ENCODE assay signal across 10 cellular contexts in the genomic region with DNA sequence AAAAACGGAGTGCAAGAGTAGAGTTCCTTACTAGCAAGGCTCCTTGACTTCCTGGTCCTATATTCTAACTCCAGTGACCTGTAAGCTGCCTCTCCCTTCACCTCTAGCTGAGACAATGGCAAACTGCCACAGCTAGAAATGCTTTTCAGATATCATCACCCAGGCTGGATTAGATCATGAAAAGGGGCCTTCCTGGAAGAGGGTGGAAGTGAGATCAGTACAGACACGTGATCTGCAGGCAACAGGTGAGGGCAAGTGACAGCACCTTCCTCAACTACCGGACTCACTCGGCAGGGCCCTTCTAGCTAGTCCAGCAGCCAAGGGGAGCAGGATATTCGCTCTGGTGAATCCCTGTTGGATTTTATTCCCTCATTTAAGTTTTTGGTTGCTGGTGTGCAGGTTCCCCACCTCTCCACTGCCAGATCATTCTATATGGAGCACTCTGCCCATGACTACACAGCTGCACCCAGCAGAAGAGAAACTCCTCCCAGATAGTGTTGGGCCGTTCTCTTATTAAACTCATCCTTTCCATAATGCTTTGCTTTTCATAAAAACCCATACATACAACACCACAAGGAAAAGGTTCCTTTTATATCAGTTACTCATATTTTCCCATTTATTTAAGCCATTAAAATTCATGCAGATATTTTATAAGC. TPM values are rescaled to one million over a fixed set of nuclear protein-coding genes. Genes with fewer than 3 reads are reported as not detected.
DNase-seq lines count a peak whose midpoint lies in the region; ATAC-seq, FAIRE-seq and TF ChIP-seq lines count a peak whose summit lies in the region.
"Had no signal": no experiment of that assay in that cellular context is flagged by ENCODE, and none has a peak within 500 bp of the region (broad histone marks: within the 10 kb centered on the region; RNA-seq: fewer than 3 reads in every experiment).

No MANE protein-coding gene starts in this region.

- H2AFZ ChIP-seq in astrocyte (ENCODE audit: low read depth, low read length), result no peak overlapping the region

- peak overlapping the region; percentile 80 for H3K9ac ChIP-seq in astrocyte (ENCODE audit: low read length)

- H3K4me1 Mint-ChIP-seq in activated T-cell treated with anti-CD3 and anti-CD28 coated beads, Interleukin-2, amount 50 U/mL, for 24 hours (ENCODE audit: low read depth), result peaks cover 59% of the 10 kb centered on the region
- peaks cover 66% of the 10 kb centered on the region for H3K4me1 Mint-ChIP-seq in astrocyte (ENCODE audit: low read depth, unreplicated experiment)

- H3K4me3 ChIP-seq in astrocyte (ENCODE audit: insufficient read depth, low read depth, low read length) (no peak overlapping the region), left lung (no peak overlapping the region)

- no peaks in the 10 kb centered on the region for H3K36me3 ChIP-seq in astrocyte (ENCODE audit: insufficient read depth, low read length)
- H3K36me3 ChIP-seq in left lung, result peaks cover 0 to 8% of the 10 kb centered on the region in 2 donors

- H3K27ac Mint-ChIP-seq in activated T-cell treated with anti-CD3 and anti-CD28 coated beads, Interleukin-2, amount 50 U/mL, for 24 hours, result peak overlapping the region; percentile 71
- peak overlapping the region; percentile 96 for H3K27ac Mint-ChIP-seq in astrocyte (ENCODE audit: unreplicated experiment)

- H3K9me3 ChIP-seq in astrocyte (ENCODE audit: insufficient read depth, low read depth, low read length), result no peaks in the 10 kb centered on the region
- H3K9me3 ChIP-seq in left lung, result no peaks in the 10 kb centered on the region

- peaks cover 5% of the 10 kb centered on the region for H3K79me2 ChIP-seq in astrocyte (ENCODE audit: insufficient read depth, low read length)

- FAIRE-seq in astrocyte (lab: Jason Lieb, UNC), result no peak
- FAIRE-seq: endometrium had no signal

- no peaks in the 10 kb centered on the region for H3K27me3 Mint-ChIP-seq in activated T-cell treated with anti-CD3 and anti-CD28 coated beads, Interleukin-2, amount 50 U/mL, for 24 hours
- no peaks in the 10 kb centered on the region for H3K27me3 Mint-ChIP-seq in astrocyte (ENCODE audit: low read depth, unreplicated experiment)
- H3K27me3 Mint-ChIP-seq: CD4-positive, alpha-beta memory T cell had no signal

- no peak for DNase-seq in activated T-cell treated with anti-CD3 and anti-CD28 coated beads, Interleukin-2, amount 50 U/mL, for 24 hours
- DNase-seq in activated T-cell treated with anti-CD3 and anti-CD28 coated beads, Interleukin-2, amount 50 U/mL, for 1 hour, result no peak
- DNase-seq in astrocyte (ENCODE audit: low read depth) (peak; percentile 91), left lung (no peak), ureter (ENCODE audit: low spot score) (peak; percentile 80), GOT3 (lab: John Stamatoyannopoulos, UW) (no peak)
- no peak for DNase-seq in activated CD4-positive, alpha-beta T cell treated with anti-CD3 and anti-CD28 coated beads, Interleukin-2, amount 50 U/mL, for 1 hour
- DNase-seq: CD4-positive, alpha-beta memory T cell had no signal

- peaks cover 35% of the 10 kb centered on the region for H3K36me3 Mint-ChIP-seq in activated T-cell treated with anti-CD3 and anti-CD28 coated beads, Interleukin-2, amount 50 U/mL, for 24 hours (ENCODE audit: low read depth)
- peaks cover 5% of the 10 kb centered on the region for H3K36me3 Mint-ChIP-seq in astrocyte (ENCODE audit: low read depth, unreplicated experiment)

- H4K20me1 ChIP-seq in astrocyte (ENCODE audit: insufficient read depth, low read length), result no peaks in the 10 kb centered on the region

- H3K4me1 ChIP-seq in astrocyte (ENCODE audit: insufficient read depth, low read length) (peaks cover 69% of the 10 kb centered on the region), left lung (peaks cover 9 to 11% of the 10 kb centered on the region in 2 donors)

- no peaks in the 10 kb centered on the region for H3K9me3 Mint-ChIP-seq in activated T-cell treated with anti-CD3 and anti-CD28 coated beads, Interleukin-2, amount 50 U/mL, for 24 hours
- no peaks in the 10 kb centered on the region for H3K9me3 Mint-ChIP-seq in astrocyte (ENCODE audit: unreplicated experiment)

- peak overlapping the region; percentile 97 for H3K27ac ChIP-seq in astrocyte (ENCODE audit: low read depth, low read length)
- peak overlapping the region; percentile 10 to 42 for H3K27ac ChIP-seq in left lung

- TF ChIP-seq CTCF in astrocyte (IDR thresholded peaks at IDR 0.05; ENCODE audit: insufficient read depth, low read depth, low read length) (no peak), left lung (IDR thresholded peaks at IDR 0.05) (no peak)

- H3K27me3 ChIP-seq in astrocyte (ENCODE audit: insufficient read depth, low read length), result no peaks in the 10 kb centered on the region
- H3K27me3 ChIP-seq in left lung, result no peaks in the 10 kb centered on the region

- no peak overlapping the region for H3K4me3 Mint-ChIP-seq in activated T-cell treated with anti-CD3 and anti-CD28 coated beads, Interleukin-2, amount 50 U/mL, for 24 hours
- H3K4me3 Mint-ChIP-seq in astrocyte (ENCODE audit: unreplicated experiment), result peak overlapping the region; percentile 29
- H3K4me3 Mint-ChIP-seq: CD4-positive, alpha-beta memory T cell had no signal

- peak overlapping the region; percentile 75 for H3K4me2 ChIP-seq in astrocyte (ENCODE audit: low read length)

- ATAC-seq in left lung (peak; percentile 82), HG03432 (IDR thresholded peaks at IDR 0.05; ENCODE audit: unreplicated experiment) (no peak)

- intact Hi-C loops in left lung (cut with DNase I), result no loop called here

RNA-seq across cellular contexts. Expression of gene FAM83C, which starts 26.4 kb away (rescaled TPM):
- not detected in 2 replicates for total RNA-seq in astrocyte
- total RNA-seq in left lung, result not detected
- total RNA-seq in ureter, result 4.0 TPM
- total RNA-seq: CD4-positive, alpha-beta memory T cell had no signal

RNA-seq across cellular contexts. Expression of gene EIF6, which starts 34.1 kb away (rescaled TPM):
- 232 and 271 TPM in 2 replicates for total RNA-seq in astrocyte
- total RNA-seq in left lung, result 100 to 1,000 TPM in 1 of 2 donors, 10 to 100 TPM in 1; 96.9 to 110 TPM
- total RNA-seq in ureter, result 191 TPM

RNA-seq across cellular contexts. Expression of gene MMP24OS, which starts 40.7 kb away (rescaled TPM):
- total RNA-seq in astrocyte (79.8 and 86.5 TPM in 2 replicates), left lung (100 to 1,000 TPM in 1 of 2 donors, 10 to 100 TPM in 1; 75.7 to 109 TPM), ureter (103 TPM)

Comparison
In these comparisons a context has a peak if more than half of its experiments do, and no peak if none do; other contexts are left out.
1. DNase-seq: peak in astrocyte (single experiment) and ureter (single experiment); none in activated T-cell treated with anti-CD3 and anti-CD28 coated beads, Interleukin-2, amount 50 U/mL, for 24 hours (single experiment), activated T-cell treated with anti-CD3 and anti-CD28 coated beads, Interleukin-2, amount 50 U/mL, for 1 hour (single experiment), left lung (0 of 2), GOT3 (single experiment) and activated CD4-positive, alpha-beta T cell treated with anti-CD3 and anti-CD28 coated beads, Interleukin-2, amount 50 U/mL, for 1 hour (single experiment).